Comparison of ENCODE assay signal across 22 cellular contexts in genomic region chr2:170984079-170984478, GRCh38.
"Had no signal": no experiment of that assay in that cellular context is flagged by ENCODE, and none has a peak within 500 bp of the region (broad histone marks: within the 10 kb centered on the region; RNA-seq: fewer than 3 reads in every experiment).

No MANE protein-coding gene starts in this region.

- H3K27ac ChIP-seq: brain microvascular endothelial cell, dorsolateral prefrontal cortex, left ventricle myocardium inferior, neutrophil, parathyroid adenoma, stomach, vagina had no signal

- H2AFZ ChIP-seq: parathyroid adenoma had no signal

- DNase-seq: activated CD4-positive, alpha-beta memory T cell treated with anti-CD3 and anti-CD28 coated beads for 36 hours; activated CD4-positive, alpha-beta T cell treated with anti-CD3 and anti-CD28 coated beads for 4 hours; activated naive CD8-positive, alpha-beta T cell treated with anti-CD3 and anti-CD28 coated beads, Interleukin-2, amount 50 U/mL, for 24 hours; activated T-cell treated with anti-CD3 and anti-CD28 coated beads for 4 hours; anterior cingulate cortex; brain microvascular endothelial cell; central memory CD4-positive, alpha-beta T cell; dorsolateral prefrontal cortex; erythroblast; head of caudate nucleus; kidney; left ventricle myocardium inferior; mucosa of descending colon; naive B cell; stimulated activated CD4-positive, alpha-beta T cell treated with anti-CD3 and anti-CD28 coated beads, Interleukin-4, amount 100 ng/mL, for 1 hour; stomach; T-helper 2 cell had no signal

- H3K4me3 ChIP-seq: dorsolateral prefrontal cortex, left ventricle myocardium inferior, mucosa of descending colon, smooth muscle cell, stomach, vagina had no signal

- H3K9me3 ChIP-seq: left ventricle myocardium inferior, mucosa of descending colon, neutrophil, stomach, vagina had no signal

- H3K9me3 Mint-ChIP-seq: activated CD4-positive, alpha-beta memory T cell treated with anti-CD3 and anti-CD28 coated beads for 36 hours; activated naive CD8-positive, alpha-beta T cell treated with anti-CD3 and anti-CD28 coated beads, Interleukin-2, amount 50 U/mL, for 24 hours had no signal

- H3K4me1 Mint-ChIP-seq: activated naive CD8-positive, alpha-beta T cell treated with anti-CD3 and anti-CD28 coated beads, Interleukin-2, amount 50 U/mL, for 24 hours had no signal

- H3K27me3 Mint-ChIP-seq: activated CD4-positive, alpha-beta memory T cell treated with anti-CD3 and anti-CD28 coated beads for 36 hours; activated naive CD8-positive, alpha-beta T cell treated with anti-CD3 and anti-CD28 coated beads, Interleukin-2, amount 50 U/mL, for 24 hours had no signal

- H3K36me3 ChIP-seq: left ventricle myocardium inferior, vagina had no signal

- H3K4me1 ChIP-seq: left ventricle myocardium inferior, parathyroid adenoma, vagina had no signal

- H3K27me3 ChIP-seq: brain microvascular endothelial cell, dorsolateral prefrontal cortex, stomach, vagina had no signal

- H3K27ac Mint-ChIP-seq: activated CD4-positive, alpha-beta memory T cell treated with anti-CD3 and anti-CD28 coated beads for 36 hours; activated naive CD8-positive, alpha-beta T cell treated with anti-CD3 and anti-CD28 coated beads, Interleukin-2, amount 50 U/mL, for 24 hours had no signal

- ATAC-seq: activated naive CD8-positive, alpha-beta T cell treated with anti-CD3 and anti-CD28 coated beads, Interleukin-2, amount 50 U/mL, for 24 hours; mucosa of descending colon; sciatic nerve had no signal

- H3K36me3 Mint-ChIP-seq: naive B cell had no signal

- H3K4me2 ChIP-seq: smooth muscle cell had no signal

- H3K79me2 ChIP-seq: parathyroid adenoma had no signal

- H3K4me3 Mint-ChIP-seq: activated CD4-positive, alpha-beta memory T cell treated with anti-CD3 and anti-CD28 coated beads for 36 hours; activated naive CD8-positive, alpha-beta T cell treated with anti-CD3 and anti-CD28 coated beads, Interleukin-2, amount 50 U/mL, for 24 hours; naive B cell had no signal

- H3K9ac ChIP-seq: parathyroid adenoma had no signal
